Comparison of ENCODE assay signal across 9 cellular contexts in genomic region chr7:104982308-104982755, GRCh38. TPM values are rescaled to one million over a fixed set of nuclear protein-coding genes. Genes with fewer than 3 reads are reported as not detected.
A peak's percentile ranks its signal among the peaks of the same experiment; 100 is the strongest.
DNase-seq lines count a peak whose midpoint lies in the region; ATAC-seq and TF ChIP-seq lines count a peak whose summit lies in the region.
"Had no signal": no experiment of that assay in that cellular context is flagged by ENCODE, and none has a peak within 500 bp of the region (broad histone marks: within the 10 kb centered on the region; RNA-seq: fewer than 3 reads in every experiment).

No MANE protein-coding gene starts in this region.

- no peaks in the 10 kb centered on the region for H3K27me3 Mint-ChIP-seq in activated T-cell treated with anti-CD3 and anti-CD28 coated beads, Interleukin-2, amount 50 U/mL, for 4 hours (ENCODE audit: low read depth)
- H3K27me3 Mint-ChIP-seq in activated CD8-positive, alpha-beta T cell treated with anti-CD3 and anti-CD28 coated beads, Interleukin-2, amount 10 ng/mL, durations not matched to agents 7 days and 5 days (ENCODE audit: low read depth): no peaks in the 10 kb centered on the region

- POLR2A ChIA-PET in activated CD8-positive, alpha-beta T cell treated with anti-CD3 and anti-CD28 coated beads, Interleukin-2, amount 10 ng/mL, durations not matched to agents 7 days and 5 days (lab: Charles Lee): interaction anchor here (1.6 to 10.9 kb wide), 4 partner anchors 16 to 78 kb away, joined by 4 to 373 read pairs (median 52); partner anchors contain the start of gene KMT2E

- H3K36me3 Mint-ChIP-seq in activated T-cell treated with anti-CD3 and anti-CD28 coated beads, Interleukin-2, amount 50 U/mL, for 4 hours (ENCODE audit: insufficient read depth): peaks cover 2% of the 10 kb centered on the region
- peaks cover 24% of the 10 kb centered on the region for H3K36me3 Mint-ChIP-seq in activated CD8-positive, alpha-beta T cell treated with anti-CD3 and anti-CD28 coated beads, Interleukin-2, amount 10 ng/mL, durations not matched to agents 7 days and 5 days (ENCODE audit: low read depth)

- no peaks in the 10 kb centered on the region for H3K9me3 ChIP-seq in thyroid gland

- no peaks in the 10 kb centered on the region for H3K9me3 Mint-ChIP-seq in activated T-cell treated with anti-CD3 and anti-CD28 coated beads, Interleukin-2, amount 50 U/mL, for 4 hours
- no peaks in the 10 kb centered on the region for H3K9me3 Mint-ChIP-seq in activated CD8-positive, alpha-beta T cell treated with anti-CD3 and anti-CD28 coated beads, Interleukin-2, amount 10 ng/mL, durations not matched to agents 7 days and 5 days (ENCODE audit: insufficient read depth)

- no peak for TF ChIP-seq CTCF in thyroid gland (IDR thresholded peaks at IDR 0.05)

- peaks cover 31 to 60% of the 10 kb centered on the region in 2 donors for H3K4me1 ChIP-seq in thyroid gland

- peak overlapping the region; percentile 96 for H3K27ac ChIP-seq in layer of hippocampus (ENCODE audit: low read depth, low read length)
- H3K27ac ChIP-seq in thyroid gland: peak overlapping the region in 2 of 3 donors; percentile 97

- H3K27me3 ChIP-seq in layer of hippocampus (ENCODE audit: control insufficient read depth, insufficient read depth, low read length) (no peaks in the 10 kb centered on the region), thyroid gland (no peaks in the 10 kb centered on the region)

- H3K4me3 Mint-ChIP-seq in activated T-cell treated with anti-CD3 and anti-CD28 coated beads, Interleukin-2, amount 50 U/mL, for 4 hours: peak overlapping the region; percentile 99
- H3K4me3 Mint-ChIP-seq in activated CD8-positive, alpha-beta T cell treated with anti-CD3 and anti-CD28 coated beads, Interleukin-2, amount 10 ng/mL, durations not matched to agents 7 days and 5 days: peak overlapping the region; percentile 100

- intact Hi-C loops in thyroid gland (cut with DNase I): loop anchor here (5.0 to 10.0 kb wide), 2 partner anchors 35 to 122 kb away; no protein-coding TSS in a partner anchor

- peaks cover 54% of the 10 kb centered on the region for H3K4me1 Mint-ChIP-seq in activated T-cell treated with anti-CD3 and anti-CD28 coated beads, Interleukin-2, amount 50 U/mL, for 4 hours (ENCODE audit: low read depth)
- peaks cover 60% of the 10 kb centered on the region for H3K4me1 Mint-ChIP-seq in activated CD8-positive, alpha-beta T cell treated with anti-CD3 and anti-CD28 coated beads, Interleukin-2, amount 10 ng/mL, durations not matched to agents 7 days and 5 days (ENCODE audit: low read depth)

- H3K27ac Mint-ChIP-seq in activated CD8-positive, alpha-beta T cell treated with anti-CD3 and anti-CD28 coated beads, Interleukin-2, amount 10 ng/mL, durations not matched to agents 7 days and 5 days: peak overlapping the region; percentile 100

- DNase-seq in activated T-cell treated with anti-CD3 and anti-CD28 coated beads, Interleukin-2, amount 50 U/mL, for 4 hours: no peak
- no peak for DNase-seq in activated T-cell treated with anti-CD3 and anti-CD28 coated beads, Interleukin-2, amount 50 U/mL, for 48 hours
- DNase-seq in activated CD8-positive, alpha-beta T cell treated with anti-CD3 and anti-CD28 coated beads, Interleukin-2, amount 10 ng/mL, durations not matched to agents 7 days and 5 days: peak; percentile 15
- no peak for DNase-seq in thyroid gland
- no peak for DNase-seq in NCI-H2227 (lab: John Stamatoyannopoulos, UW; ENCODE audit: unreplicated experiment)
- DNase-seq in superior temporal gyrus (ENCODE audit: extremely low spot score): no peak
- DNase-seq: SHP77 treated with DMSO at 0.1 percent for 48 hours had no signal

- H3K36me3 ChIP-seq in thyroid gland: no peaks in the 10 kb centered on the region

- CTCF ChIA-PET in activated CD8-positive, alpha-beta T cell treated with anti-CD3 and anti-CD28 coated beads, Interleukin-2, amount 10 ng/mL, durations not matched to agents 7 days and 5 days (lab: Charles Lee): interaction anchor here (0.8 to 7.5 kb wide), 32 partner anchors 14 to 503 kb away, joined by 3 to 86 read pairs (median 8); partner anchors contain the start of gene KMT2E

- 51 to 56% methylated on average over 3 of the region's 3 CpGs for WGBS in thyroid gland, 2 donors

- no peak for ATAC-seq in activated T-cell treated with anti-CD3 and anti-CD28 coated beads, Interleukin-2, amount 50 U/mL, for 4 hours
- ATAC-seq in activated CD8-positive, alpha-beta T cell treated with anti-CD3 and anti-CD28 coated beads, Interleukin-2, amount 10 ng/mL, durations not matched to agents 7 days and 5 days: no peak
- no peak for ATAC-seq in HG02588 (IDR thresholded peaks at IDR 0.05; ENCODE audit: unreplicated experiment)

- H3K4me3 ChIP-seq in thyroid gland (replicated peaks in 1 of 3): no peak overlapping the region

- TF ChIP-seq POLR2A in thyroid gland (IDR thresholded peaks at IDR 0.05): no peak

RNA-seq across cellular contexts. Expression of gene KMT2E, which starts 31.7 kb away (rescaled TPM):
- 10 to 100 TPM; 49.2 to 71.8 (median 67.4) TPM for total RNA-seq in activated T-cell treated with anti-CD3 and anti-CD28 coated beads, Interleukin-2, amount 50 U/mL, for 4 hours
- 100 to 1,000 TPM in 1 of 2 experiments, 10 to 100 TPM in 1; 95.1 to 105 TPM for total RNA-seq in activated CD8-positive, alpha-beta T cell treated with anti-CD3 and anti-CD28 coated beads, Interleukin-2, amount 10 ng/mL, durations not matched to agents 7 days and 5 days
- total RNA-seq in thyroid gland: 100 to 1,000 TPM; 111 to 181 (median 160) TPM
